In the genomic region with DNA sequence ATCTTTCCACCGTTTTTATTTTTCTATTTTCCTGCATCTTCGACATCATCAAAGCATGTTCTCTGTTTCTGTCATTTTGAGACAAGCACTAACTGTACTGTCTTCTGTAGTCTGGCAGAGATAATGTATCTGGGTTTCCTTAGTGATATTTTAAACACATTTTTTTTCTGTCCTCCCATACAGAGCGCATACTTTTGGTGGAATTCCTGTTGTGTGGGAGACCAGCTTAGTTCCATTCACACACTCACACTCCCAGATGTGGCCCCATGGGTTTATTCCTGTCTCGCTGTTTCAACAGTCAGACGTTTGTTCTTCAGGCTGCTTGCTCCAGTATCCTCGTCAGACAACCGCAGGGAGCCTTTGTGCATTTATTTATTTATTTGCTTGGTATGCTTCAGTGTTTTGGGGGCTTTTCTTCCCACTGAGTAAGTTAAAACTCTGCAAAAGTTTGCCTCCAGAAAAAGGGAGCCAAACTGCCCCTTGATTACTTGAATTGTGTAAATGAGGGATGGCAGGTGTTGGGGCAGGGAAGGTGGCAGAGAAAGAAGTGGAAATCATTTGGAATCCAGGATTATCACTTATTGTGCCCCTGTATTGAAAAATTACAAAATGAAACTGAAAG, we compare ENCODE assay signal across 8 cellular contexts.
A peak's percentile ranks its signal among the peaks of the same experiment; 100 is the strongest.
DNase-seq lines count a peak whose midpoint lies in the region; ATAC-seq and TF ChIP-seq lines count a peak whose summit lies in the region.

No MANE protein-coding gene starts in this region.

- intact Hi-C loops in sciatic nerve (cut with DNase I): no loop called here
- intact Hi-C loops in CD14-positive monocyte (cut with micrococcal nuclease): no loop called here
- intact Hi-C loops in CD4-positive, alpha-beta memory T cell (cut with micrococcal nuclease): no loop called here

- no peaks in the 10 kb centered on the region for H3K9me3 ChIP-seq in CD4-positive, alpha-beta memory T cell (ENCODE audit: control insufficient read depth in 1 of 2, low read length in 2 of 2)

- no peak overlapping the region for H3K27ac Mint-ChIP-seq in CD14-positive monocyte
- H3K27ac Mint-ChIP-seq in CD4-positive, alpha-beta memory T cell: peak overlapping the region in 1 of 7 donors; percentile 15

- peaks cover 0 to 8% (median 1%) of the 10 kb centered on the region in 7 donors for H3K9me3 Mint-ChIP-seq in CD14-positive monocyte
- peaks cover 0 to 7% (median 2%) of the 10 kb centered on the region in 8 donors for H3K9me3 Mint-ChIP-seq in CD4-positive, alpha-beta memory T cell

- peaks cover 9% of the 10 kb centered on the region for H3K4me1 ChIP-seq in CD4-positive, alpha-beta memory T cell (ENCODE audit: insufficient read depth, low read length)

- DNase-seq in GM04503 (ENCODE audit: low read depth): peak; percentile 99
- peak; percentile 97 for DNase-seq in astrocyte of the hippocampus (ENCODE audit: low read depth, low spot score)
- DNase-seq in hepatic stellate cell (ENCODE audit: low spot score): peak; percentile 38
- DNase-seq in sciatic nerve (ENCODE audit: low spot score): no peak
- DNase-seq in DMS153 (lab: John Stamatoyannopoulos, UW): no peak
- no peak for DNase-seq in CD14-positive monocyte (ENCODE audit: low spot score)
- no peak for DNase-seq in CD4-positive, alpha-beta memory T cell
- no peak for DNase-seq in HK-2 (ENCODE audit: unreplicated experiment)

- TF ChIP-seq CTCF in CD14-positive monocyte (IDR thresholded peaks at IDR 0.05): no peak

- no peaks in the 10 kb centered on the region for H3K36me3 Mint-ChIP-seq in CD14-positive monocyte
- H3K36me3 Mint-ChIP-seq in CD4-positive, alpha-beta memory T cell: no peaks in the 10 kb centered on the region

- H3K36me3 ChIP-seq in CD4-positive, alpha-beta memory T cell (ENCODE audit: insufficient read depth, low read length): no peaks in the 10 kb centered on the region

- ATAC-seq in sciatic nerve: peak; percentile 94

- no peak overlapping the region for H3K4me3 Mint-ChIP-seq in CD14-positive monocyte
- peak overlapping the region in 1 of 8 donors; percentile 35 for H3K4me3 Mint-ChIP-seq in CD4-positive, alpha-beta memory T cell

- no peaks in the 10 kb centered on the region for H3K27me3 ChIP-seq in CD4-positive, alpha-beta memory T cell (ENCODE audit: insufficient read depth, low read length)

- CTCF ChIA-PET in CD4-positive, alpha-beta memory T cell (lab: Charles Lee; ENCODE audit: partially characterized antibody): no interaction called here

- POLR2A ChIA-PET in CD4-positive, alpha-beta memory T cell (lab: Charles Lee; ENCODE audit: partially characterized antibody): no interaction called here

- no peak overlapping the region for H3K4me3 ChIP-seq in CD4-positive, alpha-beta memory T cell (ENCODE audit: low read length in 2 of 2)

- no peak overlapping the region for H3K27ac ChIP-seq in CD4-positive, alpha-beta memory T cell (ENCODE audit: low read depth, low read length)

- peaks cover 0 to 6% (median 0%) of the 10 kb centered on the region in 3 donors for H3K27me3 Mint-ChIP-seq in CD14-positive monocyte (ENCODE audit: low read depth in 3 of 3)
- no peaks in the 10 kb centered on the region for H3K27me3 Mint-ChIP-seq in CD4-positive, alpha-beta memory T cell

- H3K4me1 Mint-ChIP-seq in CD14-positive monocyte: peaks cover 2% of the 10 kb centered on the region
- H3K4me1 Mint-ChIP-seq in CD4-positive, alpha-beta memory T cell: peaks cover 6 to 24% (median 19%) of the 10 kb centered on the region in 4 donors

Comparison
In these comparisons a context has a peak if more than half of its experiments do, and no peak if none do; other contexts are left out.
1. DNase-seq: peak in GM04503 (single experiment), astrocyte of the hippocampus (single experiment) and hepatic stellate cell (single experiment); none in sciatic nerve (single experiment), DMS153 (single experiment), CD14-positive monocyte (single experiment), CD4-positive, alpha-beta memory T cell (0 of 5) and HK-2 (single experiment).